In genomic region chr1:32179443-32180185, GRCh38 we compare ENCODE assay signal across 8 cellular contexts. TPM values are rescaled to one million over a fixed set of nuclear protein-coding genes. Genes with fewer than 3 reads are reported as not detected.
DNase-seq lines count a peak whose midpoint lies in the region; TF ChIP-seq lines count a peak whose summit lies in the region.

Gene TXLNA, plus strand, starts transcription at chr1:32179675. Its CDS starts 671 bp downstream, at chr1:32180346.

- H3K23me2 ChIP-seq in H9 (ENCODE audit: insufficient read length, low read depth, low read length, poor library complexity, severe bottlenecking) = peaks cover 7% of the 10 kb centered on the region

- H3K4me1 ChIP-seq in ES-I3 (ENCODE audit: insufficient read depth, low read length) (peaks cover 20% of the 10 kb centered on the region), H9 (ENCODE audit: insufficient read depth, low read length) (peaks cover 6% of the 10 kb centered on the region), MM.1S (ENCODE audit: low read length) (peaks cover 16% of the 10 kb centered on the region), neuron (ENCODE audit: insufficient read depth, low read length) (peaks cover 19% of the 10 kb centered on the region), subcutaneous abdominal adipose tissue (ENCODE audit: control insufficient read depth in 5 of 5, insufficient read depth in 5 of 5, low read length in 5 of 5) (peaks cover 9 to 48% (median 45%) of the 10 kb centered on the region in 5 donors)

- no peak within 1 kb of the TSS for H2BK5ac ChIP-seq in H9 (ENCODE audit: insufficient read length, low read length)

- no peak within 1 kb of the TSS for H3K27ac ChIP-seq in H9 (ENCODE audit: insufficient read length, low read depth, low read length)
- H3K27ac ChIP-seq in MM.1S (ENCODE audit: low read length) = peak within 1 kb of the TSS; percentile 80; the same call in 1 of the 2 replicates
- peak within 1 kb of the TSS; percentile 99 for H3K27ac ChIP-seq in subcutaneous abdominal adipose tissue (ENCODE audit: low read depth, low read length)

- no peak within 1 kb of the TSS for H3K4ac ChIP-seq in H9 (ENCODE audit: low read depth, low read length)

- no peak within 1 kb of the TSS for H3K23ac ChIP-seq in H9 (ENCODE audit: insufficient read length, low read depth, low read length)

- H3K56ac ChIP-seq in H9 (ENCODE audit: insufficient read length, low read depth, low read length) = no peak within 1 kb of the TSS

- peak; percentile 97 for DNase-seq in H9
- DNase-seq in MM.1S = peak; percentile 91
- DNase-seq in SHP77 treated with DMSO at 0.1 percent for 48 hours (lab: John Stamatoyannopoulos, UW) = peak; percentile 95
- DNase-seq in activated gamma-delta T cell treated with Interleukin-2 at 50 U/mL for 16 hours = peak; percentile 83
- peak; percentile 91 to 97 for DNase-seq in foreskin fibroblast

- H3K27me3 ChIP-seq in H9 (ENCODE audit: insufficient read depth, low read length) (no peaks in the 10 kb centered on the region), MM.1S (replicated peaks; ENCODE audit: insufficient read depth, low read length) (no peaks in the 10 kb centered on the region), neuron (ENCODE audit: insufficient read depth, low read length) (no peaks in the 10 kb centered on the region), subcutaneous abdominal adipose tissue (ENCODE audit: control insufficient read depth in 5 of 5, insufficient read depth in 4 of 5, low read length in 5 of 5) (no peaks in the 10 kb centered on the region)

- peak within 1 kb of the TSS; percentile 33 for H3K14ac ChIP-seq in H9 (ENCODE audit: insufficient read depth, low read length)

- H2BK12ac ChIP-seq in H9 (ENCODE audit: insufficient read length, low read depth, low read length) = no peak within 1 kb of the TSS

- TF ChIP-seq CTCF in H9 (conservative IDR thresholded peaks at IDR 0.05) (no peak), MM.1S (IDR thresholded peaks at IDR 0.05; ENCODE audit: low read length) (no peak), foreskin fibroblast (IDR thresholded peaks at IDR 0.05; ENCODE audit: low read depth, low read length) (no peak)

- no peak within 1 kb of the TSS for H4K5ac ChIP-seq in H9 (ENCODE audit: insufficient read length, low read depth, low read length)

- H4K20me1 ChIP-seq in H9 (ENCODE audit: control insufficient read depth, insufficient read depth, insufficient read length) (no peaks in the 10 kb centered on the region), MM.1S (ENCODE audit: insufficient read depth, low read length) (no peaks in the 10 kb centered on the region)

- no peaks in the 10 kb centered on the region for H3K9me2 ChIP-seq in MM.1S (replicated peaks; ENCODE audit: insufficient read depth, low read length)

- H3F3A ChIP-seq in MM.1S (ENCODE audit: insufficient read depth, low read length) = peaks cover 14% of the 10 kb centered on the region

- H3K36me3 Mint-ChIP-seq in H9 (ENCODE audit: insufficient read depth in 1 of 3, low read depth in 3 of 3) = peaks cover 28 to 54% (median 39%) of the 10 kb centered on the region in 3 experiments

- H3K79me1 ChIP-seq in H9 (ENCODE audit: insufficient read depth, low read depth, low read length, poor library complexity, severe bottlenecking) = peaks cover 6% of the 10 kb centered on the region

- H3K79me2 ChIP-seq in H9 (ENCODE audit: insufficient read depth, low read length) (peaks cover 4% of the 10 kb centered on the region; the same call in 1 of the 2 replicates), MM.1S (ENCODE audit: low read length) (peaks cover 43% of the 10 kb centered on the region)

- no peaks in the 10 kb centered on the region for H3K9me3 Mint-ChIP-seq in H9

- WGBS in H9 (ENCODE audit: extremely low coverage, insufficient read length, low lambda C conversion rate) = no CpG with 5 or more reads among the region's 79 CpGs

- H4K91ac ChIP-seq in H9 (ENCODE audit: insufficient read length, low read depth, low read length) = no peak within 1 kb of the TSS

- H3K9ac ChIP-seq in ES-I3 (ENCODE audit: low read depth, low read length) (peak within 1 kb of the TSS; percentile 65), H9 (ENCODE audit: extremely low read depth, insufficient read length, low read length) (peak within 1 kb of the TSS; percentile 64), MM.1S (ENCODE audit: low read length) (peak within 1 kb of the TSS; percentile 95), subcutaneous abdominal adipose tissue (ENCODE audit: low read length in 5 of 5) (peak within 1 kb of the TSS; percentile 32 to 97 (median 92))

- H3K36me3 ChIP-seq in ES-I3 (ENCODE audit: insufficient read depth, low read length) (peaks cover 6% of the 10 kb centered on the region), MM.1S (replicated peaks; ENCODE audit: insufficient read depth, low read length) (peaks cover 12% of the 10 kb centered on the region), neuron (ENCODE audit: insufficient read depth, low read length) (peaks cover 36% of the 10 kb centered on the region), subcutaneous abdominal adipose tissue (ENCODE audit: control insufficient read depth in 5 of 5, insufficient read depth in 5 of 5, low read length in 5 of 5) (peaks cover under 1 to 22% (median 14%) of the 10 kb centered on the region in 5 donors)

- H3K4me3 Mint-ChIP-seq in H9 = peak within 1 kb of the TSS; percentile 92

- peak within 1 kb of the TSS; percentile 96 to 98 (median 97) for H3K27ac Mint-ChIP-seq in H9

- no peak within 1 kb of the TSS for H2AK5ac ChIP-seq in H9 (ENCODE audit: insufficient read length, low read length)

- peak within 1 kb of the TSS; percentile 95 for H3K4me3 ChIP-seq in MM.1S (ENCODE audit: low read length)
- peak within 1 kb of the TSS; percentile 78 to 81 for H3K4me3 ChIP-seq in foreskin fibroblast (ENCODE audit: low read depth in 1 of 2, low read length in 2 of 2)
- H3K4me3 ChIP-seq in neuron (ENCODE audit: low read length) = peak within 1 kb of the TSS; percentile 76
- peak within 1 kb of the TSS; percentile 72 to 82 (median 74) for H3K4me3 ChIP-seq in subcutaneous abdominal adipose tissue (ENCODE audit: low read depth in 1 of 5, low read length in 5 of 5)

- peak within 1 kb of the TSS; percentile 20 for H3K18ac ChIP-seq in H9 (ENCODE audit: insufficient read length, low read depth, low read length)

- no peak within 1 kb of the TSS for H2BK20ac ChIP-seq in H9 (ENCODE audit: low read depth, low read length, poor library complexity, severe bottlenecking)

- H3T11ph ChIP-seq in H9 (ENCODE audit: low read length) = no peak within 1 kb of the TSS

- H2AFZ ChIP-seq in H9 (ENCODE audit: low read length) (no peak within 1 kb of the TSS), MM.1S (ENCODE audit: low read length) (peak within 1 kb of the TSS; percentile 96), neuron (ENCODE audit: low read depth, low read length) (peak within 1 kb of the TSS; percentile 18)

- no peaks in the 10 kb centered on the region for H3K9me3 ChIP-seq in ES-I3 (ENCODE audit: control insufficient read depth, insufficient read depth, low read length)
- H3K9me3 ChIP-seq in H9 (ENCODE audit: control insufficient read depth, low read depth, low read length) = no peaks in the 10 kb centered on the region
- no peaks in the 10 kb centered on the region for H3K9me3 ChIP-seq in MM.1S (replicated peaks; ENCODE audit: insufficient read depth, low read length)
- H3K9me3 ChIP-seq in neuron (ENCODE audit: low read length) = no peaks in the 10 kb centered on the region
- no peaks in the 10 kb centered on the region for H3K9me3 ChIP-seq in subcutaneous abdominal adipose tissue (ENCODE audit: control insufficient read depth in 5 of 5, low read length in 5 of 5)

- H4K8ac ChIP-seq in H9 (replicated peaks; ENCODE audit: insufficient read length, low read depth, low read length) = no peak within 1 kb of the TSS

- H3K4me2 ChIP-seq in H9 (ENCODE audit: insufficient read depth, insufficient read length, low read length) (peak within 1 kb of the TSS; percentile 77), MM.1S (ENCODE audit: low read depth, low read length) (peak within 1 kb of the TSS; percentile 93)

- H2BK120ac ChIP-seq in H9 (ENCODE audit: low read depth, low read length, poor library complexity, severe bottlenecking) = no peak within 1 kb of the TSS

- no peaks in the 10 kb centered on the region for H3K27me3 Mint-ChIP-seq in H9 (ENCODE audit: low read depth)

- no peak within 1 kb of the TSS for H2BK15ac ChIP-seq in H9 (ENCODE audit: low read depth, low read length)

- H3K4me1 Mint-ChIP-seq in H9 = peaks cover 28 to 33% of the 10 kb centered on the region in 2 experiments

RNA-seq across cellular contexts. Expression of gene TXLNA, which starts in this region (rescaled TPM):
- 67.3 and 69.4 TPM in 2 replicates for total RNA-seq in H9 (2021)
